In the genomic region with DNA sequence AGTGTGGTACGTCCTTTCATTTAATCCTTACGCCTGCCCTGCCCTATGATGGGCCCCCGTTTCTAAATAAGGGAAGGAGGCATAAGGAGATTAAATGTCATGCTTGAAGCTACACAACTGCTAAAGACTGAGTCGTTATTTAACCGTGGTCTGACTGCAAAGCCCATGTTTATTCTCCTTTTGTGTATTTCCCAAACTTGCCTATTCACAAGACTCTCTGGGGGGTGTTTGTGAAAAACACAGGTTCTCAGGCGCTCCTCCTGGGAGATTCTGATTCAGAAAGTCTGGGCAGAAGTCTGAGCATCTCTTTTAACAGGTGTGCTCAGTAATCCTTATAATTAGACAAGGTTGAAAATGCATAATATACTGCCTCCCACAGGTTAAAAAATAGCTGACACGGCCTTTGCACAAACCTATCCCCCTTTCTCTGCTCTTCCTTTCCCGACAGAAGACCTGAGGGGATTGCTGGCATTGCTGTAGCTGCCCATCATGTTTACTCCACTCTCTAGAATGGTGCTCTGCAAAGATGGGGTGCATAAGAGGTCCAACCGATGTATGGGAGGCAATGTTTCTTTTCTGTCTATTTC, we compare ENCODE assay signal across 11 cellular contexts. TPM values are rescaled to one million over a fixed set of nuclear protein-coding genes. Genes with fewer than 3 reads are reported as not detected.
DNase-seq lines count a peak whose midpoint lies in the region; ATAC-seq, FAIRE-seq and TF ChIP-seq lines count a peak whose summit lies in the region.
"Had no signal": no experiment of that assay in that cellular context is flagged by ENCODE, and none has a peak within 500 bp of the region (broad histone marks: within the 10 kb centered on the region; RNA-seq: fewer than 3 reads in every experiment).

No MANE protein-coding gene starts in this region.

- H3K27me3 ChIP-seq in K562 (ENCODE audit: control insufficient read depth in 2 of 2, insufficient read depth in 2 of 2, low read length in 2 of 2) (peaks cover 23 to 30% of the 10 kb centered on the region in 2 experiments; a peak in 4 of 5 replicates), neural progenitor cell (no peaks in the 10 kb centered on the region)
- H3K27me3 ChIP-seq: heart right ventricle had no signal

- H3K9me3 Mint-ChIP-seq in neural progenitor cell: no peaks in the 10 kb centered on the region

- H3K9me3 ChIP-seq in K562 (replicated peaks; ENCODE audit: control insufficient read depth, insufficient read depth, low read depth, low read length): no peaks in the 10 kb centered on the region
- no peaks in the 10 kb centered on the region for H3K9me3 ChIP-seq in neural progenitor cell (ENCODE audit: low read depth)
- H3K9me3 ChIP-seq: heart right ventricle had no signal

- H3K4me3 Mint-ChIP-seq in neural progenitor cell: no peak overlapping the region

- H3K79me2 ChIP-seq in K562 (ENCODE audit: control insufficient read depth, insufficient read depth, low read length) (no peaks in the 10 kb centered on the region), neural progenitor cell (ENCODE audit: low read depth) (no peaks in the 10 kb centered on the region)

- TF ChIP-seq CTCF in GM12874 (IDR thresholded peaks at IDR 0.05; ENCODE audit: insufficient read depth, low read depth, low read length): peak; percentile 35
- TF ChIP-seq CTCF in NB4 (IDR thresholded peaks at IDR 0.05; ENCODE audit: low read depth, low read length): peak; percentile 6
- TF ChIP-seq CTCF in K562 (IDR thresholded peaks at IDR 0.05 in 2 of 3, conservative IDR thresholded peaks at IDR 0.05 in 1 of 3; ENCODE audit: insufficient read depth in 2 of 3, low read depth in 1 of 3, low read length in 3 of 3): peak in 2 of 3 experiments; percentile 34 to 45; a peak in 3 of 6 replicates
- TF ChIP-seq CTCF in neural progenitor cell (IDR thresholded peaks at IDR 0.05): peak; percentile 14

- in situ Hi-C loops in K562 (cut with MboI): no loop called here

- H3K9me1 ChIP-seq in K562 (ENCODE audit: control insufficient read depth, insufficient read depth, low read length): no peaks in the 10 kb centered on the region

- H4K20me1 ChIP-seq in K562 (replicated peaks; ENCODE audit: control insufficient read depth, insufficient read depth, low read length) (no peaks in the 10 kb centered on the region; the same call in 1 of the 2 replicates), neural progenitor cell (ENCODE audit: low read depth) (no peaks in the 10 kb centered on the region)

- H3K4me2 ChIP-seq in K562 (ENCODE audit: insufficient read depth, low read length) (no peak overlapping the region), neural progenitor cell (no peak overlapping the region)

- DNase-seq in NB4 (ENCODE audit: low read depth) (peak; percentile 11), K562 (ENCODE audit: extremely low read depth in 1 of 4, low spot score in 3 of 4) (peak in 2 of 4 experiments; percentile 6 to 15), neural progenitor cell (ENCODE audit: low spot score) (no peak)
- DNase-seq in stimulated activated CD4-positive, alpha-beta T cell treated with anti-CD3 and anti-CD28 coated beads, Interleukin-2, amount 100 ng/mL, for 24 hours: no peak
- DNase-seq in activated naive CD4-positive, alpha-beta T cell treated with anti-CD3 and anti-CD28 coated beads, Interleukin-2, amount 50 U/mL, for 16 hours: no peak
- DNase-seq: heart right ventricle, mesendoderm, NCI-H1436 had no signal

- CTCF ChIA-PET in K562 (lab: Yijun Ruan, JAX; ENCODE audit: low intra/inter-chr PET ratio): interaction anchor here (0.7 kb wide), 1 partner anchor 158 kb away, joined by 3 read pairs; no protein-coding TSS in a partner anchor

- peak in 1 of 2 experiments; percentile 42; a peak in 2 of 4 replicates for TF ChIP-seq RAD21 in K562 (CRISPR knock-in tag; conservative IDR thresholded peaks at IDR 0.05 in 1 of 2, IDR thresholded peaks at IDR 0.05 in 1 of 2)

- ATAC-seq in K562 (peak; percentile 81), HG03175 (IDR thresholded peaks at IDR 0.05; ENCODE audit: unreplicated experiment) (no peak), GM21447 (IDR thresholded peaks at IDR 0.05; ENCODE audit: unreplicated experiment) (no peak)
- ATAC-seq: heart right ventricle had no signal

- TF ChIP-seq EP300 in K562 (IDR thresholded peaks at IDR 0.05; ENCODE audit: low read length): no peak

- no peak overlapping the region for H2AFZ ChIP-seq in K562 (ENCODE audit: low read depth, low read length)
- no peak overlapping the region for H2AFZ ChIP-seq in neural progenitor cell (replicated peaks)

- intact Hi-C loops in K562 (cut with micrococcal nuclease): loop anchor here (1.0 kb wide), 1 partner anchor 158 kb away; no protein-coding TSS in a partner anchor

- H3K27ac ChIP-seq in K562 (ENCODE audit: extremely low read depth, low read depth, low read length) (no peak overlapping the region), neural progenitor cell (no peak overlapping the region)
- H3K27ac ChIP-seq: heart right ventricle had no signal

- TF ChIP-seq POLR2A in NB4 (IDR thresholded peaks at IDR 0.05; ENCODE audit: extremely low read depth, insufficient read length) (no peak), K562 (conservative IDR thresholded peaks at IDR 0.05) (no peak)

- BruUV-seq in K562 (replicated peaks; lab: Mats Ljungman, UMichigan): no TSS peak

- H3K4me3 ChIP-seq in NB4 (ENCODE audit: low read depth, low read length): no peak overlapping the region
- no peak overlapping the region for H3K4me3 ChIP-seq in K562
- no peak overlapping the region for H3K4me3 ChIP-seq in neural progenitor cell
- H3K4me3 ChIP-seq: heart right ventricle had no signal

- H3K36me3 ChIP-seq in K562 (ENCODE audit: control insufficient read depth, insufficient read depth, low read length): no peaks in the 10 kb centered on the region
- H3K36me3 ChIP-seq in neural progenitor cell: no peaks in the 10 kb centered on the region
- H3K36me3 ChIP-seq: heart right ventricle had no signal

- no peak for FAIRE-seq in K562 (lab: Jason Lieb, UNC)

- WGBS in K562 (ENCODE audit: insufficient coverage, low coverage, missing lambda C conversion rate): 0% methylated on average over 9 of the region's 9 CpGs

- no peaks in the 10 kb centered on the region for H3K36me3 Mint-ChIP-seq in neural progenitor cell

- POLR2A ChIA-PET in K562 (lab: Yijun Ruan, JAX): interaction anchor here (0.6 to 1.3 kb wide), 6 partner anchors 12 to 174 kb away, joined by 3 to 6 read pairs (median 3); no protein-coding TSS in a partner anchor

- peaks cover 15% of the 10 kb centered on the region for H3K4me1 Mint-ChIP-seq in neural progenitor cell

- H3K4me1 ChIP-seq in K562 (replicated peaks in 1 of 2; ENCODE audit: control insufficient read depth in 2 of 2, insufficient read depth in 2 of 2, low read length in 2 of 2): 0 out of 5 replicates have a peak, but pooled peaks cover 0 to 2% of the 10 kb centered on the region in 2 experiments
- no peaks in the 10 kb centered on the region for H3K4me1 ChIP-seq in neural progenitor cell
- H3K4me1 ChIP-seq: heart right ventricle had no signal

- H3K9ac ChIP-seq in K562 (ENCODE audit: insufficient read depth in 1 of 2, low read depth in 2 of 2, low read length in 2 of 2): no peak overlapping the region
- no peak overlapping the region for H3K9ac ChIP-seq in neural progenitor cell

- no peak overlapping the region for H3K27ac Mint-ChIP-seq in neural progenitor cell

- peaks cover 9% of the 10 kb centered on the region for H3K27me3 Mint-ChIP-seq in neural progenitor cell (ENCODE audit: insufficient read depth, low read depth)

- peaks cover 8% of the 10 kb centered on the region for H3F3A ChIP-seq in neural progenitor cell (ENCODE audit: low read depth)

TF ChIP-seq in K562, 482 proteins besides CTCF, POLR2A, EP300 and RAD21 (continues in another document):
- TF ChIP-seq ZNF316 (IDR thresholded peaks at IDR 0.05) (peak; percentile 71), MAZ (CRISPR knock-in tag; conservative IDR thresholded peaks at IDR 0.05 in 1 of 2, IDR thresholded peaks at IDR 0.05 in 1 of 2) (no peak)

RNA-seq across cellular contexts. Expression of gene ZBTB44, which starts 56.4 kb away (rescaled TPM):
- 31.4 and 53.6 TPM in 2 replicates for total RNA-seq in K562 (2011; cell fraction: chromatin; rRNA removed; ENCODE audit: low replicate concordance)
- total RNA-seq in K562 (2011; cell fraction: nucleolus; rRNA removed): 16.0 and 23.7 TPM in 2 replicates
- 32.6 and 63.1 TPM in 2 replicates for total RNA-seq in K562 (2011; cell fraction: nucleoplasm; rRNA removed)
- total RNA-seq in K562 (2014; rRNA removed): 10.1 and 16.6 TPM in 2 replicates
- 26.7 and 28.6 TPM in 2 replicates for total RNA-seq in K562 (2014; rRNA removed; fragmentation: Illumina TruSeq; extraction: Trizol)
- 23.1 and 23.8 TPM in 2 replicates for total RNA-seq in K562 (2015; rRNA removed; fragmentation: Illumina TruSeq; extraction: Trizol)
- 26.7 and 27.1 TPM in 2 replicates for total RNA-seq in K562 (2021)
- polyA plus RNA-seq in K562 (2011; rRNA removed): 17.2 and 27.1 TPM in 2 replicates
- polyA plus RNA-seq in K562 (2011; cell fraction: cytosol; rRNA removed): 9.7 and 10.1 TPM in 2 replicates
- 27.3 and 40.7 TPM in 2 replicates for polyA plus RNA-seq in K562 (2011; cell fraction: nucleus; rRNA removed)
- 10.0 and 14.2 TPM in 2 replicates for polyA plus RNA-seq in K562 (2012)
- polyA plus RNA-seq in K562 (2014; fragmentation: Illumina TruSeq; extraction: Trizol): 16.4 and 17.3 TPM in 2 replicates
- polyA plus RNA-seq in K562 (2014; fragmentation: Nextera tagmentation; extraction: Ambion mirVana): 1 to 10 TPM; 4.7 to 8.3 TPM
- 12.1 and 12.3 TPM in 2 replicates for polyA plus RNA-seq in K562 (2014; rRNA removed)
- polyA minus RNA-seq in K562 (2011; rRNA and poly(A)+ RNA removed): 78.9 and 105 TPM in 2 replicates
- polyA minus RNA-seq in K562 (2011; cell fraction: cytosol; rRNA and poly(A)+ RNA removed): 20.0 and 47.9 TPM in 2 replicates
- 27.6 and 31.1 TPM in 2 replicates for polyA minus RNA-seq in K562 (2011; cell fraction: nucleus; rRNA and poly(A)+ RNA removed)
- total RNA-seq in neural progenitor cell (ENCODE audit: low replicate concordance): 42.1 and 43.6 TPM in 2 replicates

RNA-seq across cellular contexts. Expression of gene ADAMTS8, which starts 57.3 kb away (rescaled TPM):
- not detected in 2 replicates for total RNA-seq in K562 (2011; cell fraction: chromatin; rRNA removed; ENCODE audit: low replicate concordance)
- not detected in 2 replicates for total RNA-seq in K562 (2011; cell fraction: nucleolus; rRNA removed)
- total RNA-seq in K562 (2011; cell fraction: nucleoplasm; rRNA removed): not detected in 2 replicates
- total RNA-seq in K562 (2014; rRNA removed): not detected in 2 replicates
- not detected in 2 replicates for total RNA-seq in K562 (2014; rRNA removed; fragmentation: Illumina TruSeq; extraction: Trizol)
- not detected in 2 replicates for total RNA-seq in K562 (2015; rRNA removed; fragmentation: Illumina TruSeq; extraction: Trizol)
- not detected in 2 replicates for total RNA-seq in K562 (2021)
- polyA plus RNA-seq in K562 (2011; rRNA removed): not detected in 2 replicates
- polyA plus RNA-seq in K562 (2011; cell fraction: cytosol; rRNA removed): not detected in 2 replicates
- polyA plus RNA-seq in K562 (2011; cell fraction: nucleus; rRNA removed): not detected in 2 replicates
- polyA plus RNA-seq in K562 (2012): not detected in 2 replicates
- polyA plus RNA-seq in K562 (2014; fragmentation: Illumina TruSeq; extraction: Trizol): not detected in 2 replicates
- polyA plus RNA-seq in K562 (2014; fragmentation: Nextera tagmentation; extraction: Ambion mirVana): not detected
- not detected in 2 replicates for polyA plus RNA-seq in K562 (2014; rRNA removed)
- polyA minus RNA-seq in K562 (2011; rRNA and poly(A)+ RNA removed): not detected in 2 replicates
- not detected in 2 replicates for polyA minus RNA-seq in K562 (2011; cell fraction: cytosol; rRNA and poly(A)+ RNA removed)
- polyA minus RNA-seq in K562 (2011; cell fraction: nucleus; rRNA and poly(A)+ RNA removed): not detected in 2 replicates
- total RNA-seq in neural progenitor cell (ENCODE audit: low replicate concordance): not detected in 2 replicates
